In the genomic region with DNA sequence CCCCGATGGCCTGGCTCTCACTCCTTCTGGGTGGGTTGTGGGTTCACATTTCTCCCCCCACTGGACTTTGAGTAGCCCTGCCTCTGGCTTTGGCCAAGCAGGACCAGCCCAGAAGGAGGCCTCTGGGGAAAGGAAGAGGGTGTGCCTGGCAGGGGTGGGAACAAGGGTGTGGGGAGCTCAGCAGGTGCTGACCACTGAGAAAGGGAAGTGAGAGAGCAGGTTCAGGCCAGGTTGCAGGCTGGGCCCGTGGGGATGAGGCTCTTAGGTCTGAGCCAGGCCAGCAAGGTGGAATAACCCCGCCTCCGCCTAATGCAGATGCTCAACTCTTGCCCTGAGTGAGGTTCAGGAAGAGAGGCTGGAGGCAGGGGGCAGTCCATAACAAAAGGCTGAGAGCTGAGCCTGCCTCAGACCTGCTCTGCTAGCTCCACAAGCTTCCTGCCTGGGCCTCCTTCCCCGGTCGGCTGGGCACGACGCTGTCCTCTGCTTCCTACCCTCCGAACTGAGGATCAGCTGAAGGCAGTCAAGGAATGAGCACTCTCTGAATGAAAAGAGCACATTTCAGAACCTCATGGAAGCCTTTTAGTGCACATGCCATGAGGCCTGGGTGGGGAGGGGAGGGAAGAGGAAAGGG, we compare ENCODE assay signal across 10 cellular contexts.
DNase-seq lines count a peak whose midpoint lies in the region; ATAC-seq and TF ChIP-seq lines count a peak whose summit lies in the region.
"Had no signal": no experiment of that assay in that cellular context is flagged by ENCODE, and none has a peak within 500 bp of the region (broad histone marks: within the 10 kb centered on the region; RNA-seq: fewer than 3 reads in every experiment).

No MANE protein-coding gene starts in this region.

- no peaks in the 10 kb centered on the region for H3K4me1 ChIP-seq in endodermal cell (ENCODE audit: control insufficient read depth, insufficient read depth, low read length)

- no peaks in the 10 kb centered on the region for H3K9me3 Mint-ChIP-seq in endodermal cell

- TF ChIP-seq CTCF in GM12865 (IDR thresholded peaks at IDR 0.05; ENCODE audit: insufficient read depth, low read depth, low read length, missing control alignments) (no peak), endodermal cell (conservative IDR thresholded peaks at IDR 0.05) (peak; percentile 32)

- H3K4me1 Mint-ChIP-seq in endodermal cell, result peaks cover 12% of the 10 kb centered on the region

- H3K36me3 Mint-ChIP-seq in endodermal cell (ENCODE audit: low read depth), result no peaks in the 10 kb centered on the region

- no peaks in the 10 kb centered on the region for H3K9me3 ChIP-seq in endodermal cell (ENCODE audit: control insufficient read depth, low read length)

- no peak overlapping the region for H3K9ac ChIP-seq in endodermal cell (ENCODE audit: extremely low read depth, low read length, poor library complexity, severe bottlenecking)

- H3K36me3 ChIP-seq in endodermal cell (ENCODE audit: control insufficient read depth, insufficient read depth, low read length), result no peaks in the 10 kb centered on the region

- peaks cover 13% of the 10 kb centered on the region for H3K27me3 Mint-ChIP-seq in endodermal cell (ENCODE audit: insufficient read depth)

- peak; percentile 89 for ATAC-seq in GM19452 (IDR thresholded peaks at IDR 0.05; ENCODE audit: unreplicated experiment)
- peak; percentile 75 for ATAC-seq in HG03103 (IDR thresholded peaks at IDR 0.05; ENCODE audit: low read depth, unreplicated experiment)
- ATAC-seq: Panc1 had no signal

- no peaks in the 10 kb centered on the region for H3K27me3 ChIP-seq in endodermal cell (ENCODE audit: control insufficient read depth, insufficient read depth, low read length, poor library complexity, severe bottlenecking)

- no peak overlapping the region for H3K27ac Mint-ChIP-seq in endodermal cell

- WGBS in endodermal cell (ENCODE audit: insufficient coverage in 1 of 2, insufficient read length in 1 of 2), 2 experiments, result 26 to 34% methylated on average over 6 to 9 of the region's 9 CpGs

- H3K4me3 Mint-ChIP-seq in endodermal cell, result no peak overlapping the region

- peak overlapping the region; percentile 36 for H3K27ac ChIP-seq in endodermal cell (ENCODE audit: low read depth, low read length)

- peak; percentile 98 for DNase-seq in GM12865 (ENCODE audit: low read depth)
- peak; percentile 91 for DNase-seq in endodermal cell
- no peak for DNase-seq in amniotic stem cell (lab: John Stamatoyannopoulos, UW)
- no peak for DNase-seq in hypothalamus (lab: John Stamatoyannopoulos, UW)
- DNase-seq in globus pallidus (ENCODE audit: low spot score), result no peak
- no peak for DNase-seq in activated CD8-positive, alpha-beta memory T cell treated with anti-CD3 and anti-CD28 coated beads, Interleukin-2, amount 50 U/mL, for 48 hours
- DNase-seq: EL had no signal

- H3K4me3 ChIP-seq in GM12865 (ENCODE audit: low read depth, low read length) (peak overlapping the region; percentile 51), endodermal cell (ENCODE audit: low read length) (no peak overlapping the region)

Comparison
In these comparisons a context has a peak if more than half of its experiments do, and no peak if none do; other contexts are left out.
1. DNase-seq: peak in GM12865 (single experiment) and endodermal cell (single experiment); none in amniotic stem cell (single experiment), hypothalamus (0 of 51), globus pallidus (single experiment) and activated CD8-positive, alpha-beta memory T cell treated with anti-CD3 and anti-CD28 coated beads, Interleukin-2, amount 50 U/mL, for 48 hours (single experiment).